8 cellular contexts compared by ENCODE assay signal in genomic region chr5:67209141-67209771, GRCh38. TPM values are rescaled to one million over a fixed set of nuclear protein-coding genes. Genes with fewer than 3 reads are reported as not detected.
DNase-seq lines count a peak whose midpoint lies in the region; ATAC-seq and TF ChIP-seq lines count a peak whose summit lies in the region.

No MANE protein-coding gene starts in this region.

- TF ChIP-seq CTCF in chondrocyte (IDR thresholded peaks at IDR 0.05) = peak; percentile 92

- intact Hi-C loops in Right ventricle myocardium inferior (cut with DNase I) (loop anchor here (2.0 to 10.0 kb wide), 4 partner anchors 44 to 397 kb away; no protein-coding TSS in a partner anchor), cardiac septum (cut with DNase I) (loop anchor here (2.0 to 10.0 kb wide), 3 partner anchors 42 to 397 kb away; no protein-coding TSS in a partner anchor)

- DNase-seq in Right ventricle myocardium inferior (ENCODE audit: missing footprints) = no peak
- no peak for DNase-seq in cardiac septum (ENCODE audit: low spot score)
- peak; percentile 49 for DNase-seq in NCI-H510A treated with DMSO at 0.1 percent for 48 hours (lab: John Stamatoyannopoulos, UW)
- DNase-seq in activated CD4-positive, CD25-positive, alpha-beta regulatory T cell treated with anti-CD3 and anti-CD28 coated beads, Interleukin-2, amount 50 U/mL, for 72 hours = peak; percentile 46
- DNase-seq in chondrocyte (ENCODE audit: low spot score) = no peak
- peak; percentile 89 for DNase-seq in left kidney (ENCODE audit: low read depth, low spot score)
- peak; percentile 22 to 54 (median 32) for DNase-seq in stimulated activated CD4-positive, alpha-beta T cell treated with anti-CD3 and anti-CD28 coated beads, TNF-alpha, amount 100 ng/mL, for 4 hours (ENCODE audit: low read depth in 3 of 3)

- ATAC-seq in Right ventricle myocardium inferior (peak; percentile 76), HG03354 (IDR thresholded peaks at IDR 0.05; ENCODE audit: poor library complexity, severe bottlenecking, unreplicated experiment) (peak; percentile 40)

- no peaks in the 10 kb centered on the region for H3K36me3 Mint-ChIP-seq in chondrocyte (ENCODE audit: low read depth)

- no peaks in the 10 kb centered on the region for H3K27me3 Mint-ChIP-seq in chondrocyte (ENCODE audit: low read depth)

- peaks cover 12% of the 10 kb centered on the region for H3K4me1 Mint-ChIP-seq in chondrocyte (ENCODE audit: low read depth)

- no peak overlapping the region for H3K27ac Mint-ChIP-seq in chondrocyte (ENCODE audit: unreplicated experiment)

- H3K9me3 Mint-ChIP-seq in chondrocyte (ENCODE audit: low read depth) = no peaks in the 10 kb centered on the region

- H3K4me3 Mint-ChIP-seq in chondrocyte (ENCODE audit: unreplicated experiment) = no peak overlapping the region

RNA-seq across cellular contexts. Expression of gene CD180, which starts 12.7 kb away (rescaled TPM):
- total RNA-seq in Right ventricle myocardium inferior = 1.6 TPM
- total RNA-seq in cardiac septum = 0.48 TPM
- total RNA-seq in chondrocyte = not detected in 3 replicates

Comparison
In these comparisons a context has a peak if more than half of its experiments do, and no peak if none do; other contexts are left out.
1. DNase-seq: peak in NCI-H510A treated with DMSO at 0.1 percent for 48 hours (single experiment), activated CD4-positive, CD25-positive, alpha-beta regulatory T cell treated with anti-CD3 and anti-CD28 coated beads, Interleukin-2, amount 50 U/mL, for 72 hours (single experiment), left kidney (single experiment) and stimulated activated CD4-positive, alpha-beta T cell treated with anti-CD3 and anti-CD28 coated beads, TNF-alpha, amount 100 ng/mL, for 4 hours (3 of 3); none in Right ventricle myocardium inferior (single experiment), cardiac septum (single experiment) and chondrocyte (single experiment).